1 cellular context compared by ENCODE assay signal in the genomic region with DNA sequence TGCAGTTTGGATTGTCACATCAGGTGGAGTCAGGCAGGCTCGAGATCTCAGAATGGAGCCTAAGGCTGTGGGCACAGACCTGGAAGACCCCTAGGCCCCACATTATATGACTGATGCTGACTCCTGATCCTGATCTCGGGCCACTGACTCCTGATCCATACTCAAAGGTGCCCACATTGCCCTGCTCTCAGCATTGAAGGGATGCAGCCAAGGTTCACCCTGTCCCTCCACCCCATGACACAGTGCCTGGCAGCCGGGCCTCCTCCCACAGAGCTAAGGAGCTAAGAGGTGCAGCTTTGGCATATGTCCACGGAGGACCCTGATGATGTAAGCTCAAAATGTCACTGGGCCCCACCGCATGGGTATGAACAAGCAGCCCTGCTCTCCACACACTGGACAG.
TF ChIP-seq lines count a peak whose summit lies in the region.

No MANE protein-coding gene starts in this region.

TF ChIP-seq in H1, 55 proteins besides CTCF, POLR2A, EP300 and RAD21:
- TF ChIP-seq CEBPB (IDR thresholded peaks at IDR 0.05; ENCODE audit: low read depth, low read length) (no peak), SAP30 (IDR thresholded peaks at IDR 0.05; ENCODE audit: insufficient read depth, insufficient replicate concordance, low read length) (no peak), CTBP2 (IDR thresholded peaks at IDR 0.05; ENCODE audit: borderline replicate concordance, insufficient read depth, insufficient read length, low read length) (no peak), SIN3A (conservative IDR thresholded peaks at IDR 0.05 in 1 of 2, IDR thresholded peaks at IDR 0.05 in 1 of 2; ENCODE audit: low read depth in 1 of 2, low read length in 2 of 2) (no peak), USF2 (IDR thresholded peaks at IDR 0.05; ENCODE audit: low read length) (no peak), PHF8 (conservative IDR thresholded peaks at IDR 0.05; ENCODE audit: low read depth, low read length) (no peak)
TF ChIP-seq in H1: peak in this region for 0.
